In the genomic region with DNA sequence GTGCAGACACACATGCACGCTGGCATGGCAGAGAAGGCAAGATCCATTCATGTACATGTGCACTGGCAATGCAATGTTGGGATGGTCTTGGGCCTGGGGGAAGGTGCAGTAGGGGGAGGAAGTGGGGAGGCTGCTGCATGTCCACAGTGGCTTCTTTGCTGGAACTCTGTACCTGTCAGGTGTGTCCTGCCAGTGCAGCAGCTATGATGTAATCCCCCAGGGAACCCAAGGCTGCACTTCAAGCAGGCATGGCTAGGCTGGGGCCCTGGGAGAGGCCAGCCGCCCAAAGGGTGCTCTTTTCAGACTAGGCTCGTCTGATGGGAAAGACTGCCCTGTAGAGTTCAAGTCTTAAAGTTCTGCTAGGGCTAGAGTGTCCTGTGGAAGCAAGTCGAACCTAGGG, we compare ENCODE assay signal across 17 cellular contexts.
DNase-seq lines count a peak whose midpoint lies in the region; ATAC-seq and TF ChIP-seq lines count a peak whose summit lies in the region.
"Had no signal": no experiment of that assay in that cellular context is flagged by ENCODE, and none has a peak within 500 bp of the region (broad histone marks: within the 10 kb centered on the region; RNA-seq: fewer than 3 reads in every experiment).

No MANE protein-coding gene starts in this region.

- no peak for TF ChIP-seq CTCF in OCI-LY1 (IDR thresholded peaks at IDR 0.05; ENCODE audit: low read length)
- TF ChIP-seq CTCF in thyroid gland (IDR thresholded peaks at IDR 0.05) = no peak

- TF ChIP-seq POLR2A in thyroid gland (IDR thresholded peaks at IDR 0.05) = no peak

- peak overlapping the region; percentile 19 for H3K4me3 ChIP-seq in OCI-LY1 (ENCODE audit: low read depth, low read length, poor library complexity, severe bottlenecking)
- no peak overlapping the region for H3K4me3 ChIP-seq in thyroid gland (replicated peaks in 1 of 3)
- H3K4me3 ChIP-seq: BLaER1, HAP-1 had no signal

- H3K4me1 Mint-ChIP-seq in T-helper 17 cell = no peaks in the 10 kb centered on the region
- H3K4me1 Mint-ChIP-seq: CD8-positive, alpha-beta memory T cell had no signal

- H3K9ac ChIP-seq in OCI-LY1 (ENCODE audit: low read length) = no peak overlapping the region; the same call in 1 of the 2 replicates
- H3K9ac ChIP-seq: BLaER1 had no signal

- no peaks in the 10 kb centered on the region for H4K20me1 ChIP-seq in OCI-LY1 (ENCODE audit: insufficient read depth, low read length)
- H4K20me1 ChIP-seq: BLaER1 had no signal

- no peak overlapping the region for H3K4me3 Mint-ChIP-seq in T-helper 17 cell
- H3K4me3 Mint-ChIP-seq: CD8-positive, alpha-beta memory T cell had no signal

- H3K9me3 ChIP-seq in OCI-LY1 (ENCODE audit: low read length) (no peaks in the 10 kb centered on the region), thyroid gland (no peaks in the 10 kb centered on the region), T-helper 17 cell (ENCODE audit: control insufficient read depth, low read length, poor library complexity, severe bottlenecking) (no peaks in the 10 kb centered on the region)
- H3K9me3 ChIP-seq: BLaER1, Caco-2, HAP-1 had no signal

- H3K27me3 Mint-ChIP-seq in T-helper 17 cell = no peaks in the 10 kb centered on the region

- DNase-seq in DMS53 (lab: John Stamatoyannopoulos, UW) (peak; percentile 58), DMS53 treated with DMSO at 0.1 percent for 48 hours (lab: John Stamatoyannopoulos, UW; ENCODE audit: unreplicated experiment) (no peak), thyroid gland (peak; percentile 46 to 53), T-helper 17 cell (no peak), SHP77 treated with DMSO at 0.1 percent for 48 hours (lab: John Stamatoyannopoulos, UW) (no peak)
- DNase-seq: AML-193; Caco-2; CD8-positive, alpha-beta memory T cell; DND-41; GOT3; IMR-90; KBM-7 had no signal

- peak; percentile 49 for ATAC-seq in GM18868 (IDR thresholded peaks at IDR 0.05; ENCODE audit: unreplicated experiment)
- no peak for ATAC-seq in T-helper 17 cell

- H3F3A ChIP-seq in OCI-LY1 (ENCODE audit: insufficient read depth, low read length) = no peaks in the 10 kb centered on the region

- peak overlapping the region; percentile 86 for H3K27ac ChIP-seq in OCI-LY1 (ENCODE audit: low read depth, low read length, poor library complexity, severe bottlenecking)
- H3K27ac ChIP-seq in thyroid gland = no peak overlapping the region
- H3K27ac ChIP-seq: 22Rv1, BLaER1 had no signal

- intact Hi-C loops in thyroid gland (cut with DNase I) = no loop called here

- H3K9me2 ChIP-seq in OCI-LY1 (ENCODE audit: low read depth, low read length) = no peaks in the 10 kb centered on the region

- H3K27ac Mint-ChIP-seq in T-helper 17 cell = no peak overlapping the region
- H3K27ac Mint-ChIP-seq: CD8-positive, alpha-beta memory T cell had no signal

- H3K4me1 ChIP-seq in OCI-LY1 (ENCODE audit: insufficient read depth, low read length, severe bottlenecking) = peaks cover 40% of the 10 kb centered on the region
- H3K4me1 ChIP-seq in thyroid gland = peaks cover 0 to 5% of the 10 kb centered on the region in 2 donors
- H3K4me1 ChIP-seq: Caco-2 had no signal

- H3K36me3 ChIP-seq in OCI-LY1 (ENCODE audit: insufficient read depth, low read length) (no peaks in the 10 kb centered on the region), thyroid gland (no peaks in the 10 kb centered on the region)
- H3K36me3 ChIP-seq: BLaER1, HAP-1 had no signal

- WGBS in thyroid gland, 2 donors = no CpG with 5 or more reads among the region's 4 CpGs

- peak overlapping the region; percentile 39; the same call in 1 of the 2 replicates for H3K4me2 ChIP-seq in OCI-LY1 (ENCODE audit: low read length)
- H3K4me2 ChIP-seq: BLaER1 had no signal

- no peaks in the 10 kb centered on the region for H3K36me3 Mint-ChIP-seq in T-helper 17 cell (ENCODE audit: low read depth)
- H3K36me3 Mint-ChIP-seq: CD8-positive, alpha-beta memory T cell had no signal

- H2AFZ ChIP-seq in OCI-LY1 (ENCODE audit: low read length) = no peak overlapping the region

- no peaks in the 10 kb centered on the region for H3K27me3 ChIP-seq in OCI-LY1 (ENCODE audit: insufficient read depth, low read length)
- no peaks in the 10 kb centered on the region for H3K27me3 ChIP-seq in thyroid gland

- H3K79me2 ChIP-seq in OCI-LY1 (ENCODE audit: insufficient read depth, low read length) = no peaks in the 10 kb centered on the region

Comparison
In these comparisons a context has a peak if more than half of its experiments do, and no peak if none do; other contexts are left out.
1. DNase-seq: peak in DMS53 (single experiment) and thyroid gland (2 of 2); none in DMS53 treated with DMSO at 0.1 percent for 48 hours (single experiment), T-helper 17 cell (0 of 3) and SHP77 treated with DMSO at 0.1 percent for 48 hours (single experiment).